In genomic region chr1:210587547-210587946, GRCh38 we compare ENCODE assay signal across 13 cellular contexts.
DNase-seq lines count a peak whose midpoint lies in the region; FAIRE-seq and TF ChIP-seq lines count a peak whose summit lies in the region.
"Had no signal": no experiment of that assay in that cellular context is flagged by ENCODE, and none has a peak within 500 bp of the region (broad histone marks: within the 10 kb centered on the region; RNA-seq: fewer than 3 reads in every experiment).

No MANE protein-coding gene starts in this region.

- H3K4me2 ChIP-seq in astrocyte (ENCODE audit: low read length): no peak overlapping the region
- H3K4me2 ChIP-seq: neural progenitor cell had no signal

- FAIRE-seq in astrocyte (lab: Jason Lieb, UNC): no peak
- FAIRE-seq: keratinocyte had no signal

- H3K4me1 ChIP-seq in astrocyte (ENCODE audit: insufficient read depth, low read length): peaks cover 7% of the 10 kb centered on the region
- H3K4me1 ChIP-seq in thyroid gland: no peaks in the 10 kb centered on the region
- H3K4me1 ChIP-seq: neural progenitor cell had no signal

- H2AFZ ChIP-seq in astrocyte (ENCODE audit: low read depth, low read length): no peak overlapping the region
- H2AFZ ChIP-seq: neural progenitor cell had no signal

- H3K36me3 Mint-ChIP-seq in astrocyte (ENCODE audit: low read depth, unreplicated experiment): no peaks in the 10 kb centered on the region
- H3K36me3 Mint-ChIP-seq: neural progenitor cell had no signal

- no peak overlapping the region for H3K9ac ChIP-seq in astrocyte (ENCODE audit: low read length)
- H3K9ac ChIP-seq: neural progenitor cell had no signal

- H4K20me1 ChIP-seq in astrocyte (ENCODE audit: insufficient read depth, low read length): no peaks in the 10 kb centered on the region

- no peaks in the 10 kb centered on the region for H3K9me3 Mint-ChIP-seq in astrocyte (ENCODE audit: unreplicated experiment)

- H3K36me3 ChIP-seq in astrocyte (ENCODE audit: insufficient read depth, low read length): no peaks in the 10 kb centered on the region
- no peaks in the 10 kb centered on the region for H3K36me3 ChIP-seq in thyroid gland
- H3K36me3 ChIP-seq: neural progenitor cell had no signal

- WGBS in thyroid gland, 2 donors: 100% methylated on average over 2 of the region's 2 CpGs

- H3K79me2 ChIP-seq in astrocyte (ENCODE audit: insufficient read depth, low read length): no peaks in the 10 kb centered on the region

- H3K4me3 Mint-ChIP-seq in astrocyte (ENCODE audit: unreplicated experiment): no peak overlapping the region
- H3K4me3 Mint-ChIP-seq: neural progenitor cell had no signal

- no peak for TF ChIP-seq CTCF in astrocyte (IDR thresholded peaks at IDR 0.05; ENCODE audit: insufficient read depth, low read depth, low read length)
- no peak for TF ChIP-seq CTCF in fibroblast of villous mesenchyme (IDR thresholded peaks at IDR 0.05; ENCODE audit: insufficient read depth, low read depth, low read length)
- TF ChIP-seq CTCF in thyroid gland (IDR thresholded peaks at IDR 0.05): no peak

- H3K27me3 ChIP-seq in astrocyte (ENCODE audit: insufficient read depth, low read length) (no peaks in the 10 kb centered on the region), thyroid gland (no peaks in the 10 kb centered on the region)
- H3K27me3 ChIP-seq: neural progenitor cell had no signal

- peaks cover 12% of the 10 kb centered on the region for H3K4me1 Mint-ChIP-seq in astrocyte (ENCODE audit: low read depth, unreplicated experiment)

- intact Hi-C loops in thyroid gland (cut with DNase I): loop anchor here (10.0 kb wide), 1 partner anchor 547 kb away; the partner anchor contains the start of gene KCNH1

- H3K27me3 Mint-ChIP-seq in astrocyte (ENCODE audit: low read depth, unreplicated experiment): no peaks in the 10 kb centered on the region

- H3K9me3 ChIP-seq in astrocyte (ENCODE audit: insufficient read depth, low read depth, low read length) (no peaks in the 10 kb centered on the region), thyroid gland (no peaks in the 10 kb centered on the region)

- TF ChIP-seq POLR2A in thyroid gland (IDR thresholded peaks at IDR 0.05): no peak

- no peak overlapping the region for H3K4me3 ChIP-seq in astrocyte (ENCODE audit: insufficient read depth, low read depth, low read length)
- no peak overlapping the region for H3K4me3 ChIP-seq in fibroblast of villous mesenchyme (ENCODE audit: low read depth, low read length)
- no peak overlapping the region for H3K4me3 ChIP-seq in thyroid gland (replicated peaks in 1 of 3)
- H3K4me3 ChIP-seq: neural progenitor cell had no signal

- H3K27ac ChIP-seq in astrocyte (ENCODE audit: low read depth, low read length) (no peak overlapping the region), thyroid gland (no peak overlapping the region)
- H3K27ac ChIP-seq: neural progenitor cell had no signal

- DNase-seq in NCI-H2171 treated with DMSO at 0.1 percent for 48 hours (lab: John Stamatoyannopoulos, UW) (peak; percentile 39), NCI-H2171 (lab: John Stamatoyannopoulos, UW) (no peak), astrocyte (ENCODE audit: low read depth) (peak; percentile 76), fibroblast of villous mesenchyme (ENCODE audit: low read depth) (peak; percentile 45), thyroid gland (peak; percentile 37 to 49), superior temporal gyrus (ENCODE audit: extremely low spot score) (no peak), NCI-H2107 treated with DMSO at 0.1 percent for 48 hours (lab: John Stamatoyannopoulos, UW; ENCODE audit: unreplicated experiment) (no peak), COLO829 (ENCODE audit: low spot score) (no peak)
- DNase-seq: activated CD4-positive, alpha-beta T cell treated with anti-CD3 and anti-CD28 coated beads for 4 hours; PC-3; stimulated activated naive CD8-positive, alpha-beta T cell treated with anti-CD3 and anti-CD28 coated beads, Interleukin-15, Interleukin-2, amounts not matched to agents 100 U/mL and 50 U/mL, for 24 hours had no signal

- no peak overlapping the region for H3K27ac Mint-ChIP-seq in astrocyte (ENCODE audit: unreplicated experiment)
- H3K27ac Mint-ChIP-seq: neural progenitor cell had no signal

Comparison
In these comparisons a context has a peak if more than half of its experiments do, and no peak if none do; other contexts are left out.
1. DNase-seq: peak in NCI-H2171 treated with DMSO at 0.1 percent for 48 hours (single experiment), astrocyte (single experiment), fibroblast of villous mesenchyme (single experiment) and thyroid gland (2 of 2); none in NCI-H2171 (single experiment), superior temporal gyrus (single experiment), NCI-H2107 treated with DMSO at 0.1 percent for 48 hours (single experiment) and COLO829 (single experiment).